Comparison of ENCODE assay signal across 1 cellular context in the genomic region with DNA sequence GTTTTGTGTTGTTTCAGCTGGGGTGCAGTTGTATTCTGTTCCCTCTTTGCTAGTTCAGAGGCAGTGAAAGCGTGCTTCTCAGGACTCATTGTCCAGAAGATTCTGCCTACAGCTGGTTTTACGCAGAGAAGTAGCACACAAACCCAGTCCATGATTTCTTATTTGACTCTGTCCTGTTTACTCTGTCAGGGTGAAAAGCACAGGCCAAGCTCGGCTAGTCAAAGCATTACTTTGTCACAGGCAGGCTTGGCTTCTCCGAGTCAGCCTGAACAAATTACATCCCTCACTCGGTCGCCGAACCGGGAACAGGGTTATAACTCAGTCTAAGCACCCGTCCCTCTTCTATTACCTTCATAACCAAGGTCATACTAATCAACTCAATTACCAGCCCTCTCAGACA.
TF ChIP-seq lines count a peak whose summit lies in the region.

No MANE protein-coding gene starts in this region.

TF ChIP-seq in H1, 55 proteins besides CTCF, POLR2A, EP300 and RAD21:
- TF ChIP-seq ATF3 (IDR thresholded peaks at IDR 0.05; ENCODE audit: insufficient read depth, low read depth, low read length) (no peak), KDM5A (IDR thresholded peaks at IDR 0.05; ENCODE audit: low read length) (no peak), NRF1 (IDR thresholded peaks at IDR 0.05; ENCODE audit: low read depth, low read length) (no peak), RBBP5 (IDR thresholded peaks at IDR 0.05; ENCODE audit: borderline replicate concordance, low read depth, low read length) (no peak), RXRA (IDR thresholded peaks at IDR 0.05; ENCODE audit: insufficient read depth, low read depth, low read length) (no peak), RNF2 (IDR thresholded peaks at IDR 0.05; ENCODE audit: borderline replicate concordance, low read depth, low read length, missing control alignments, poor library complexity, severe bottlenecking) (no peak), CBX5 (IDR thresholded peaks at IDR 0.05; ENCODE audit: low read depth, low read length) (no peak), SIRT6 (IDR thresholded peaks at IDR 0.05; ENCODE audit: low read length) (no peak), EZH2 (IDR thresholded peaks at IDR 0.05; ENCODE audit: low read depth, low read length, severe bottlenecking) (no peak), JUND (IDR thresholded peaks at IDR 0.05; ENCODE audit: low read length) (no peak), KDM4A (IDR thresholded peaks at IDR 0.05; ENCODE audit: low read depth, low read length, severe bottlenecking) (no peak), HDAC6 (IDR thresholded peaks at IDR 0.05; ENCODE audit: low read depth, low read length) (no peak), CBX8 (IDR thresholded peaks at IDR 0.05; ENCODE audit: borderline replicate concordance, low read depth, low read length) (no peak), ZNF274 (IDR thresholded peaks at IDR 0.05; ENCODE audit: borderline replicate concordance, extremely low read depth, low read length) (no peak), CHD1 (IDR thresholded peaks at IDR 0.05; ENCODE audit: low read depth, low read length) (no peak), MAFK (IDR thresholded peaks at IDR 0.05; ENCODE audit: low read depth, low read length) (no peak)
